ENCODE assay signal across 2 cellular contexts in the genomic region with DNA sequence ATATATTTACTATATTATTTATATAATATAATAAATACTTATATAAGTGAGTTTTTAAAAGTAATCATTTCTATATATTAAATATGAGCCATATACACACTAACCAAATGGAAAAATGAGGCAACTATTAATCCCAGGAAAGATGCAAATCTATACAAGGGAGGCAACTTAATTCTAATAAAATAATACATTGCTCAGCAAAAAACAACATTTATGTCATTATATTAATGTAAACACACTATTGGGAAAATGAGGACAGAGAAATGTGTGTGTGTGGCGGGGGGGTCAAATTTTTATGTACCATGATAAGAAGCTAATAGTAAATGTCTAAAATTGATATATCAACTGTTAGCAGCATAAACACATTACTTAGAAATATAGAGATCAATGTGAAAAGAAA.
A peak's percentile ranks its signal among the peaks of the same experiment; 100 is the strongest.
TF ChIP-seq lines count a peak whose summit lies in the region.

No MANE protein-coding gene starts in this region.

TF ChIP-seq in HepG2, 621 proteins besides CTCF, POLR2A, EP300 and RAD21:
- TF ChIP-seq MAFF (IDR thresholded peaks at IDR 0.05; ENCODE audit: low read depth, low read length), result peak; percentile 68
- TF ChIP-seq ZFP90 (CRISPR knock-in tag; IDR thresholded peaks at IDR 0.05; ENCODE audit: borderline replicate concordance), result no peak
- peak; percentile 31 to 78; a peak in 3 of 4 replicates for TF ChIP-seq MAFK (conservative IDR thresholded peaks at IDR 0.05 in 1 of 2, IDR thresholded peaks at IDR 0.05 in 1 of 2; ENCODE audit: low read length in 2 of 2)

TF ChIP-seq in K562, 482 proteins besides CTCF, POLR2A, EP300 and RAD21:
- peak; percentile 12; the same call in 1 of the 2 replicates for TF ChIP-seq MAFG (tag; conservative IDR thresholded peaks at IDR 0.05)
- TF ChIP-seq MAFF (IDR thresholded peaks at IDR 0.05; ENCODE audit: low read length), result peak; percentile 53
- TF ChIP-seq MAFK (IDR thresholded peaks at IDR 0.05; ENCODE audit: low read length), result peak; percentile 39; the same call in 1 of the 2 replicates
- TF ChIP-seq ZNF239 (CRISPR knock-in tag; IDR thresholded peaks at IDR 0.05), result no peak
- peak; percentile 47; the same call in 1 of the 2 replicates for TF ChIP-seq C11orf30 (IDR thresholded peaks at IDR 0.05; ENCODE audit: low read depth)
- no peak for TF ChIP-seq SMAD3 (CRISPR knock-in tag; conservative IDR thresholded peaks at IDR 0.05)
- peak; percentile 79 for TF ChIP-seq ZNF316 (IDR thresholded peaks at IDR 0.05)
- TF ChIP-seq ZNF644 (tag; IDR thresholded peaks at IDR 0.05; ENCODE audit: low read depth), result no peak
